ENCODE assay signal across 8 cellular contexts in genomic region chr1:6785721-6786505, GRCh38. TPM values are rescaled to one million over a fixed set of nuclear protein-coding genes. Genes with fewer than 3 reads are reported as not detected.
DNase-seq lines count a peak whose midpoint lies in the region; ATAC-seq and TF ChIP-seq lines count a peak whose summit lies in the region.

No MANE protein-coding gene starts in this region.

- peak overlapping the region; percentile 90 for H3K27ac Mint-ChIP-seq in osteocyte (ENCODE audit: unreplicated experiment)

- H3K36me3 Mint-ChIP-seq in osteocyte (ENCODE audit: unreplicated experiment): no peaks in the 10 kb centered on the region

- no peak for TF ChIP-seq CTCF in 22Rv1 (IDR thresholded peaks at IDR 0.05)
- peak; percentile 44 for TF ChIP-seq CTCF in osteocyte (IDR thresholded peaks at IDR 0.05)

- H3K27ac ChIP-seq in 22Rv1 (peak overlapping the region; percentile 92), urinary bladder (ENCODE audit: low read depth) (peak overlapping the region; percentile 54)

- peak overlapping the region; percentile 94 for H3K4me3 Mint-ChIP-seq in osteocyte (ENCODE audit: unreplicated experiment)

- DNase-seq in NCI-H2227 (lab: John Stamatoyannopoulos, UW; ENCODE audit: unreplicated experiment) (peak; percentile 75), globus pallidus (ENCODE audit: low spot score) (peak; percentile 48), osteocyte (ENCODE audit: extremely low spot score, unreplicated experiment) (no peak)
- peak; percentile 84 for DNase-seq in activated effector memory CD4-positive, alpha-beta T cell treated with anti-CD3 and anti-CD28 coated beads, Interleukin-2, amount 50 U/mL, for 16 hours

- WGBS in urinary bladder: 1% methylated on average over 68 of the region's 80 CpGs

- H3K4me1 Mint-ChIP-seq in osteocyte (ENCODE audit: unreplicated experiment): peaks cover 33% of the 10 kb centered on the region

- H3K4me3 ChIP-seq in urinary bladder (ENCODE audit: low read depth, low read length): peak overlapping the region; percentile 96

- peak; percentile 16 for ATAC-seq in GM18867 (IDR thresholded peaks at IDR 0.05; ENCODE audit: unreplicated experiment)
- no peak for ATAC-seq in HG03108 (IDR thresholded peaks at IDR 0.05; ENCODE audit: unreplicated experiment)

- H3K9me3 Mint-ChIP-seq in osteocyte (ENCODE audit: unreplicated experiment): no peaks in the 10 kb centered on the region

- H3K27me3 Mint-ChIP-seq in osteocyte (ENCODE audit: unreplicated experiment): no peaks in the 10 kb centered on the region

- no peaks in the 10 kb centered on the region for H3K4me1 ChIP-seq in urinary bladder (ENCODE audit: insufficient read depth)

- H3K36me3 ChIP-seq in urinary bladder (ENCODE audit: insufficient read depth): no peaks in the 10 kb centered on the region

RNA-seq across cellular contexts. Expression of gene CAMTA1, which starts 0.7 kb away (rescaled TPM):
- total RNA-seq in osteocyte (68.1 and 81.6 TPM in 2 replicates), urinary bladder (53.3 TPM)
- polyA plus RNA-seq in urinary bladder: 115 TPM
